Comparison of ENCODE assay signal across 15 cellular contexts in the genomic region with DNA sequence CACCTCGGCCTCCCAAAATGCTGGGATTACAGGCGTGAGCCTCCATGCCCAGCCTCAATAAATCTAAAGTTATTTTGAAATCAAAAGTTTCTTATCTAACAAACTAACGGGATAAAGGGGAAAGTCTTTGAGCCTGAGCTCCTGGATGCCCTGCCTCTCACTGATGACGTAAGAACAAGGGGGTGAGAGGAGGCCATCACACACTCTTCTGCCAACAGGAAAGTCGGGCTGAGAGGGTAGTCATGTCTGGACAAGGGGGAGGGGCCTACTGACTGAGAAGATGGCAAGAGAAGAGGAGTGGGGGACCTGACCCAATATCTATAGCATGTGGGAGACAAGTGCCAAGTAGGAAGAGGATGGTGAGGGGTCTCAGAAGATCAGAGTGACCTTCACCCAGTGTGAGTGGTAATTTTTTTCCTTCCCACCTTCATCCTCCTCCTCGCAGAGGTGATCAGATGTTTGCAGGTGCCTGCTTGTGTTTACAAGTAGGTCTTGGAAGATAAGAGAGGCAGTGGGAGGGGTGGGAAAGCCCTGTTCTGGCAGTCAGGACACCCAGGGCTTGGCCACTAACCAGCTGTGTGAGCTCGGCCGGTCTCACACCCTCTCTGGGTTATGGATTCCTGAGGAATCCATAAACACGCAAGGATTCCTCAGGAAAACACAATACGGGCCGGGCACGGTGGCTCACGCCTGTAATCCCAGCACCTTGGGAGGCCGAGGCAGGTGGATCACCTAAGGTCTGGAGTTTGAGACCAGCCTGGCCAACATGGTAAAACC. TPM values are rescaled to one million over a fixed set of nuclear protein-coding genes. Genes with fewer than 3 reads are reported as not detected.
DNase-seq lines count a peak whose midpoint lies in the region; ATAC-seq and TF ChIP-seq lines count a peak whose summit lies in the region.
"Had no signal": no experiment of that assay in that cellular context is flagged by ENCODE, and none has a peak within 500 bp of the region (broad histone marks: within the 10 kb centered on the region; RNA-seq: fewer than 3 reads in every experiment).

No MANE protein-coding gene starts in this region.

- H3K4me1 Mint-ChIP-seq in HFFc6 (ENCODE audit: low read depth) (peaks cover 92% of the 10 kb centered on the region), type B pancreatic cell (ENCODE audit: unreplicated experiment) (peaks cover 44% of the 10 kb centered on the region)
- H3K4me1 Mint-ChIP-seq: T-helper 17 cell had no signal

- no peak overlapping the region for H3K4me3 ChIP-seq in ascending aorta
- H3K4me3 ChIP-seq: HAP-1 had no signal

- ATAC-seq in GM21528 (IDR thresholded peaks at IDR 0.05; ENCODE audit: low FRiP score, unreplicated experiment) (no peak), GM18907 (IDR thresholded peaks at IDR 0.05; ENCODE audit: unreplicated experiment) (no peak)
- ATAC-seq: left cardiac atrium, T-helper 17 cell had no signal

- intact Hi-C loops in ascending aorta (cut with DNase I): loop anchor here (5.0 kb wide), 4 partner anchors 49 to 349 kb away; a partner anchor contains a TSS

- H3K27me3 Mint-ChIP-seq in HFFc6 (ENCODE audit: insufficient read depth): peaks cover 4% of the 10 kb centered on the region
- H3K27me3 Mint-ChIP-seq in type B pancreatic cell: peaks cover 4% of the 10 kb centered on the region

- H3K9me3 Mint-ChIP-seq in HFFc6 (no peaks in the 10 kb centered on the region), type B pancreatic cell (no peaks in the 10 kb centered on the region)
- H3K9me3 Mint-ChIP-seq: activated CD4-positive, alpha-beta memory T cell treated with anti-CD3 and anti-CD28 coated beads for 36 hours had no signal

- H3K4me3 Mint-ChIP-seq in HFFc6 (peak overlapping the region; percentile 40), type B pancreatic cell (no peak overlapping the region)
- H3K4me3 Mint-ChIP-seq: activated CD4-positive, alpha-beta memory T cell treated with anti-CD3 and anti-CD28 coated beads for 36 hours; T-helper 17 cell had no signal

- DNase-seq in HFFc6 (no peak), ascending aorta (ENCODE audit: low spot score in 2 of 2) (no peak), iris pigment epithelial cell (ENCODE audit: low read depth) (peak; percentile 37), type B pancreatic cell (ENCODE audit: extremely low spot score, unreplicated experiment) (no peak), nucleus accumbens (lab: John Stamatoyannopoulos, UW) (no peak)
- DNase-seq in stimulated activated CD4-positive, alpha-beta T cell treated with anti-CD3 and anti-CD28 coated beads, Interleukin-2, amount 100 ng/mL, for 24 hours: no peak
- DNase-seq: activated CD4-positive, alpha-beta memory T cell treated with anti-CD3 and anti-CD28 coated beads for 36 hours; activated naive CD4-positive, alpha-beta T cell; DMS 273 treated with DMSO at 0.1 percent for 48 hours; left cardiac atrium; NCI-H2029; T-helper 17 cell had no signal

- TF ChIP-seq CTCF in HFFc6 (IDR thresholded peaks at IDR 0.05) (no peak), ascending aorta (IDR thresholded peaks at IDR 0.05) (no peak), type B pancreatic cell (conservative IDR thresholded peaks at IDR 0.05) (no peak)

- H3K36me3 Mint-ChIP-seq in HFFc6 (ENCODE audit: low read depth): no peaks in the 10 kb centered on the region
- no peaks in the 10 kb centered on the region for H3K36me3 Mint-ChIP-seq in type B pancreatic cell
- H3K36me3 Mint-ChIP-seq: activated CD4-positive, alpha-beta memory T cell treated with anti-CD3 and anti-CD28 coated beads for 36 hours had no signal

- peak overlapping the region; percentile 84 to 90 for H3K27ac ChIP-seq in ascending aorta

- H3K36me3 ChIP-seq in ascending aorta: no peaks in the 10 kb centered on the region
- H3K36me3 ChIP-seq: HAP-1 had no signal

- no peaks in the 10 kb centered on the region for H3K27me3 ChIP-seq in ascending aorta

- peaks cover 16 to 74% of the 10 kb centered on the region in 2 donors for H3K4me1 ChIP-seq in ascending aorta
- H3K4me1 ChIP-seq: HAP-1 had no signal

- H3K27ac Mint-ChIP-seq in HFFc6 (peak overlapping the region; percentile 83), type B pancreatic cell (peak overlapping the region; percentile 81)
- H3K27ac Mint-ChIP-seq: activated CD4-positive, alpha-beta memory T cell treated with anti-CD3 and anti-CD28 coated beads for 36 hours; T-helper 17 cell had no signal

- H3K9me3 ChIP-seq in ascending aorta: no peaks in the 10 kb centered on the region
- H3K9me3 ChIP-seq: HAP-1 had no signal

RNA-seq across cellular contexts. Expression of a gene that starts 9.6 kb away (rescaled TPM):
- 1 to 10 TPM in 5 of 6 experiments, under 1 TPM in 1; 0.75 to 1.8 (median 1.5) TPM for total RNA-seq in HFFc6 (2021; fragmentation: NEBNext Ultra II Directional; extraction: Animal tissue kit (Norgen Biotek cat#: 25700))
- total RNA-seq in ascending aorta (not detected), type B pancreatic cell (ENCODE audit: low replicate concordance) (2.1 and 2.3 TPM in 2 replicates)

RNA-seq across cellular contexts. Expression of a gene that starts 39.2 kb away (rescaled TPM):
- total RNA-seq in HFFc6 (2021; fragmentation: NEBNext Ultra II Directional; extraction: Animal tissue kit (Norgen Biotek cat#: 25700)): 100 to 1,000 TPM in 4 of 6 experiments, 10 to 100 TPM in 2; 98.4 to 127 (median 110) TPM
- 641 TPM for total RNA-seq in ascending aorta
- 78.3 and 182 TPM in 2 replicates for total RNA-seq in type B pancreatic cell (ENCODE audit: low replicate concordance)

RNA-seq across cellular contexts. Expression of a gene that starts 49.7 kb away (rescaled TPM):
- 10 to 100 TPM; 25.7 to 30.2 (median 27.6) TPM for total RNA-seq in HFFc6 (2021; fragmentation: NEBNext Ultra II Directional; extraction: Animal tissue kit (Norgen Biotek cat#: 25700))
- total RNA-seq in ascending aorta: 53.9 TPM
- 66.5 and 79.4 TPM in 2 replicates for total RNA-seq in type B pancreatic cell (ENCODE audit: low replicate concordance)

RNA-seq across cellular contexts. Expression of a gene that starts 55.5 kb away (rescaled TPM):
- not detected for total RNA-seq in HFFc6 (2021; fragmentation: NEBNext Ultra II Directional; extraction: Animal tissue kit (Norgen Biotek cat#: 25700))
- total RNA-seq in ascending aorta (not detected), type B pancreatic cell (ENCODE audit: low replicate concordance) (1.1 TPM in 2 replicates)
- total RNA-seq: activated CD4-positive, alpha-beta memory T cell treated with anti-CD3 and anti-CD28 coated beads for 36 hours; left cardiac atrium; T-helper 17 cell had no signal
